ENCODE assay signal across 24 cellular contexts in the genomic region with DNA sequence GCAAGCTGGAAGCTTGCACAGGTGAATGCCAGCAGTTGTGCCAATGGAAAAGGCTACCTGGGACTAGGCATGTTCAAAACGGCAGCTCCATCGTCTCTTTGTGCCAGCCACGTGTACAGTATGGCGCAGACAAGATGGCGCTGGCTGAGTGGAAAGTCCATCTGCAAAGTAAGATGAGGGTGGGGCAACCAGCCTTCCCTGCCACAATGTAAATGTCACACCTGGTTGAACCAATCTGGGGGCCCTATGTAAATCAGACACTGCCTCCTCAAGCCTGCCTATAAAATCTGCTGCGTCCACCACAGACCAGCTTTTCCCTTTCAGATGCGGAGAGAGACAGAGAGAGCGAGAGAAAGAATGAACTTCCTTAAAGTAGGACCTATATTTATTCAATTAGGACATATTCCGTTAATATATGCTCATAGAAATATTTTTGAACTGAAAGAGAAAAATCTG. TPM values are rescaled to one million over a fixed set of nuclear protein-coding genes. Genes with fewer than 3 reads are reported as not detected.
"Had no signal": no experiment of that assay in that cellular context is flagged by ENCODE, and none has a peak within 500 bp of the region (broad histone marks: within the 10 kb centered on the region; RNA-seq: fewer than 3 reads in every experiment).

No MANE protein-coding gene starts in this region.

- H3K9me3 ChIP-seq: gastrocnemius medialis, left ventricle myocardium inferior, sigmoid colon, upper lobe of right lung had no signal

- H3K4me1 ChIP-seq: gastrocnemius medialis, upper lobe of right lung had no signal

- H3K27me3 ChIP-seq: cardiac muscle cell, gastrocnemius medialis, sigmoid colon, stomach, upper lobe of right lung had no signal

- H3K4me3 ChIP-seq: cardiac muscle cell, gastrocnemius medialis, left ventricle myocardium inferior, sigmoid colon, stomach, upper lobe of right lung had no signal

- H3K27ac ChIP-seq: cardiac muscle cell, gastrocnemius medialis, left ventricle myocardium inferior, sigmoid colon, stomach, upper lobe of right lung had no signal

- DNase-seq: activated B cell treated with CpG ODN at 0.5 μM for 24 hours; activated CD4-positive, alpha-beta memory T cell treated with anti-CD3 and anti-CD28 coated beads for 36 hours; activated CD4-positive, alpha-beta T cell treated with anti-CD3 and anti-CD28 coated beads for 4 hours; activated CD8-positive, alpha-beta memory T cell treated with anti-CD3 and anti-CD28 coated beads, Interleukin-2, amount 10 ng/mL, durations not matched to agents 7 days and 5 days; activated naive CD8-positive, alpha-beta T cell treated with anti-CD3 and anti-CD28 coated beads for 36 hours; amygdala; effector CD8-positive, alpha-beta T cell; gastrocnemius medialis; head of caudate nucleus; left ventricle myocardium inferior; mammary epithelial cell; midbrain; nucleus accumbens; posterior cingulate gyrus; sigmoid colon; stimulated activated CD4-positive, alpha-beta T cell treated with anti-CD3 and anti-CD28 coated beads, Interleukin-4, amount 100 ng/mL, for 24 hours; stomach; upper lobe of right lung had no signal

- H3K36me3 ChIP-seq: cardiac muscle cell, gastrocnemius medialis, left ventricle myocardium inferior, sigmoid colon, stomach, upper lobe of right lung had no signal

RNA-seq across cellular contexts. Expression of a gene that starts 18.5 kb away (rescaled TPM):
- total RNA-seq: activated B cell treated with CpG ODN at 0.5 μM for 24 hours; activated CD4-positive, alpha-beta memory T cell treated with anti-CD3 and anti-CD28 coated beads for 36 hours; activated CD8-positive, alpha-beta memory T cell treated with anti-CD3 and anti-CD28 coated beads, Interleukin-2, amount 10 ng/mL, durations not matched to agents 7 days and 5 days; activated naive CD8-positive, alpha-beta T cell treated with anti-CD3 and anti-CD28 coated beads for 36 hours; cardiac muscle cell; chondrocyte; esophagus mucosa; gastrocnemius medialis; kidney epithelial cell; left ventricle myocardium inferior; mammary epithelial cell; renal cortical epithelial cell; sigmoid colon; stomach; temporal lobe; upper lobe of right lung had no signal
- polyA plus RNA-seq: cardiac muscle cell, mammary epithelial cell, sigmoid colon, stomach had no signal
